In genomic region chr3:100440895-100441294, GRCh38 we compare ENCODE assay signal across 29 cellular contexts. TPM values are rescaled to one million over a fixed set of nuclear protein-coding genes. Genes with fewer than 3 reads are reported as not detected.
DNase-seq lines count a peak whose midpoint lies in the region; ATAC-seq lines count a peak whose summit lies in the region.
"Had no signal": no experiment of that assay in that cellular context is flagged by ENCODE, and none has a peak within 500 bp of the region (broad histone marks: within the 10 kb centered on the region; RNA-seq: fewer than 3 reads in every experiment).

No MANE protein-coding gene starts in this region.

- H3K27ac Mint-ChIP-seq in activated naive CD4-positive, alpha-beta T cell treated with anti-CD3 and anti-CD28 coated beads for 36 hours = no peak overlapping the region
- peak overlapping the region in 1 of 2 donors; percentile 19 for H3K27ac Mint-ChIP-seq in T-cell
- no peak overlapping the region for H3K27ac Mint-ChIP-seq in activated naive CD8-positive, alpha-beta T cell treated with anti-CD3 and anti-CD28 coated beads, Interleukin-2, amount 50 U/mL, for 24 hours
- peak overlapping the region in 1 of 2 donors; percentile 67 for H3K27ac Mint-ChIP-seq in stimulated activated naive CD8-positive, alpha-beta T cell treated with anti-CD3 and anti-CD28 coated beads, Interleukin-15, amount 100 ng/mL, for 72 hours
- H3K27ac Mint-ChIP-seq: dendritic cell treated with granulocyte-macrophage colony-stimulating factor and Interleukin-4, amounts not matched to agents 40 ng/mL and 50 ng/mL, for 4 days; memory B cell; neural progenitor cell had no signal

- POLR2A ChIA-PET in T-cell (lab: Charles Lee) = no interaction called here

- intact Hi-C loops in activated naive CD4-positive, alpha-beta T cell treated with anti-CD3 and anti-CD28 coated beads for 36 hours (cut with micrococcal nuclease) = loop anchor here (2.0 kb wide), 1 partner anchor 40 kb away; the partner anchor contains the start of genes LNP1 and TOMM70

- no peaks in the 10 kb centered on the region for H3K36me3 Mint-ChIP-seq in activated naive CD4-positive, alpha-beta T cell treated with anti-CD3 and anti-CD28 coated beads for 36 hours (ENCODE audit: low read depth)
- H3K36me3 Mint-ChIP-seq in T-cell = no peaks in the 10 kb centered on the region
- H3K36me3 Mint-ChIP-seq in activated naive CD8-positive, alpha-beta T cell treated with anti-CD3 and anti-CD28 coated beads, Interleukin-2, amount 50 U/mL, for 24 hours (ENCODE audit: low read depth) = peaks cover 3% of the 10 kb centered on the region

- H3K4me3 Mint-ChIP-seq in activated naive CD4-positive, alpha-beta T cell treated with anti-CD3 and anti-CD28 coated beads for 36 hours = no peak overlapping the region
- H3K4me3 Mint-ChIP-seq in T-cell = no peak overlapping the region
- peak overlapping the region; percentile 10 for H3K4me3 Mint-ChIP-seq in activated naive CD8-positive, alpha-beta T cell treated with anti-CD3 and anti-CD28 coated beads, Interleukin-2, amount 50 U/mL, for 24 hours
- H3K4me3 Mint-ChIP-seq in stimulated activated naive CD8-positive, alpha-beta T cell treated with anti-CD3 and anti-CD28 coated beads, Interleukin-15, amount 100 ng/mL, for 72 hours = peak overlapping the region; percentile 22 to 26
- H3K4me3 Mint-ChIP-seq: central memory CD8-positive, alpha-beta T cell; dendritic cell treated with granulocyte-macrophage colony-stimulating factor and Interleukin-4, amounts not matched to agents 40 ng/mL and 50 ng/mL, for 4 days; memory B cell; neural progenitor cell had no signal

- peaks cover 8% of the 10 kb centered on the region for H3K4me1 Mint-ChIP-seq in activated naive CD4-positive, alpha-beta T cell treated with anti-CD3 and anti-CD28 coated beads for 36 hours (ENCODE audit: low read depth)
- peaks cover 9% of the 10 kb centered on the region in 3 donors for H3K4me1 Mint-ChIP-seq in T-cell
- peaks cover 8% of the 10 kb centered on the region for H3K4me1 Mint-ChIP-seq in activated naive CD8-positive, alpha-beta T cell treated with anti-CD3 and anti-CD28 coated beads, Interleukin-2, amount 50 U/mL, for 24 hours
- peaks cover 9% of the 10 kb centered on the region for H3K4me1 Mint-ChIP-seq in stimulated activated naive CD8-positive, alpha-beta T cell treated with anti-CD3 and anti-CD28 coated beads, Interleukin-15, amount 100 ng/mL, for 72 hours
- H3K4me1 Mint-ChIP-seq: memory B cell, neural progenitor cell had no signal

- no peaks in the 10 kb centered on the region for H3K27me3 Mint-ChIP-seq in activated naive CD4-positive, alpha-beta T cell treated with anti-CD3 and anti-CD28 coated beads for 36 hours (ENCODE audit: low read depth)
- H3K27me3 Mint-ChIP-seq in T-cell = peaks cover 0 to 4% of the 10 kb centered on the region in 2 donors
- no peaks in the 10 kb centered on the region for H3K27me3 Mint-ChIP-seq in activated naive CD8-positive, alpha-beta T cell treated with anti-CD3 and anti-CD28 coated beads, Interleukin-2, amount 50 U/mL, for 24 hours
- no peaks in the 10 kb centered on the region for H3K27me3 Mint-ChIP-seq in stimulated activated naive CD8-positive, alpha-beta T cell treated with anti-CD3 and anti-CD28 coated beads, Interleukin-15, amount 100 ng/mL, for 72 hours
- H3K27me3 Mint-ChIP-seq: central memory CD8-positive, alpha-beta T cell; dendritic cell treated with granulocyte-macrophage colony-stimulating factor and Interleukin-4, amounts not matched to agents 40 ng/mL and 50 ng/mL, for 4 days; memory B cell had no signal

- CTCF ChIA-PET in activated naive CD4-positive, alpha-beta T cell treated with anti-CD3 and anti-CD28 coated beads for 36 hours (lab: Charles Lee) = interaction anchor here (1.3 kb wide), 1 partner anchor 160 kb away, joined by 3 read pairs; no protein-coding TSS in a partner anchor
- CTCF ChIA-PET in T-cell (lab: Charles Lee) = interaction anchor here in 1 of 2 donors (0.5 kb wide), 1 partner anchor 162 kb away, joined by 3 read pairs; no protein-coding TSS in a partner anchor

- ATAC-seq in T-cell (replicated peaks in 1 of 4) (peak; percentile 57 to 69 (median 68)), HG03565 (IDR thresholded peaks at IDR 0.05; ENCODE audit: unreplicated experiment) (no peak), GM19463 (IDR thresholded peaks at IDR 0.05; ENCODE audit: unreplicated experiment) (no peak)
- ATAC-seq in activated naive CD8-positive, alpha-beta T cell treated with anti-CD3 and anti-CD28 coated beads, Interleukin-2, amount 50 U/mL, for 24 hours = no peak
- ATAC-seq in stimulated activated naive CD8-positive, alpha-beta T cell treated with anti-CD3 and anti-CD28 coated beads, Interleukin-15, amount 100 ng/mL, for 72 hours = peak; percentile 59
- ATAC-seq: A549, left lobe of liver, pancreas, Right ventricle myocardium inferior, SK-N-SH treated with all-trans-retinoic acid at 6 μM for 48 hours had no signal

- H3K9me3 Mint-ChIP-seq in activated naive CD4-positive, alpha-beta T cell treated with anti-CD3 and anti-CD28 coated beads for 36 hours = peaks cover 3% of the 10 kb centered on the region
- H3K9me3 Mint-ChIP-seq in T-cell = no peaks in the 10 kb centered on the region
- H3K9me3 Mint-ChIP-seq in activated naive CD8-positive, alpha-beta T cell treated with anti-CD3 and anti-CD28 coated beads, Interleukin-2, amount 50 U/mL, for 24 hours = no peaks in the 10 kb centered on the region
- H3K9me3 Mint-ChIP-seq in stimulated activated naive CD8-positive, alpha-beta T cell treated with anti-CD3 and anti-CD28 coated beads, Interleukin-15, amount 100 ng/mL, for 72 hours = peaks cover 0 to 5% of the 10 kb centered on the region in 2 donors
- H3K9me3 Mint-ChIP-seq: central memory CD8-positive, alpha-beta T cell; dendritic cell treated with granulocyte-macrophage colony-stimulating factor and Interleukin-4, amounts not matched to agents 40 ng/mL and 50 ng/mL, for 4 days had no signal

- DNase-seq in activated naive CD4-positive, alpha-beta T cell treated with anti-CD3 and anti-CD28 coated beads for 36 hours = peak; percentile 35
- no peak for DNase-seq in activated naive CD4-positive, alpha-beta T cell treated with Interleukin-2 at 50 U/mL for 16 hours
- peak in 7 of 34 experiments; percentile 1 to 24 (median 8) for DNase-seq in T-cell
- peak; percentile 4 for DNase-seq in activated naive CD8-positive, alpha-beta T cell treated with anti-CD3 and anti-CD28 coated beads, Interleukin-2, amount 50 U/mL, for 24 hours
- peak in 1 of 2 donors; percentile 9 for DNase-seq in stimulated activated naive CD8-positive, alpha-beta T cell treated with anti-CD3 and anti-CD28 coated beads, Interleukin-15, amount 100 ng/mL, for 72 hours
- DNase-seq in mucosa of gallbladder (ENCODE audit: low spot score) = no peak
- DNase-seq: AML-193, DMS79, GF-D8, glutamatergic neuron, HCEC 1CT, Kasumi-1, NCI-H1436 treated with DMSO at 0.1 percent for 48 hours, NCI-H2081 treated with DMSO at 0.1 percent for 48 hours, NCI-H226, NCI-H69, pancreas, retina, testis had no signal

RNA-seq across cellular contexts. Expression of gene LNP1, which starts 39.6 kb away (rescaled TPM):
- total RNA-seq in activated naive CD4-positive, alpha-beta T cell treated with anti-CD3 and anti-CD28 coated beads for 36 hours = 1 to 10 TPM; 2.2 to 2.4 TPM
- total RNA-seq in T-cell = 1 to 10 TPM in 4 of 5 donors, under 1 TPM in 1; 0.88 to 1.7 (median 1.4) TPM
- 2.4 TPM for total RNA-seq in mucosa of gallbladder

RNA-seq across cellular contexts. Expression of gene TOMM70, which starts 40.0 kb away (rescaled TPM):
- total RNA-seq in activated naive CD4-positive, alpha-beta T cell treated with anti-CD3 and anti-CD28 coated beads for 36 hours = 10 to 100 TPM; 48.5 to 48.6 TPM
- 10 to 100 TPM; 23.5 to 33.9 (median 33.6) TPM for total RNA-seq in T-cell
- total RNA-seq in mucosa of gallbladder = 31.3 TPM

RNA-seq across cellular contexts. Expression of gene TMEM45A, which starts 51.5 kb away (rescaled TPM):
- under 1 TPM; 0.21 to 0.22 TPM for total RNA-seq in activated naive CD4-positive, alpha-beta T cell treated with anti-CD3 and anti-CD28 coated beads for 36 hours
- total RNA-seq in T-cell (under 1 TPM in 4 of 5 donors, not detected in 1; 0.15 to 0.36 (median 0.18) TPM), mucosa of gallbladder (13.1 TPM)

Comparison
In these comparisons a context has a peak if more than half of its experiments do, and no peak if none do; other contexts are left out.
1. DNase-seq: peak in activated naive CD4-positive, alpha-beta T cell treated with anti-CD3 and anti-CD28 coated beads for 36 hours (single experiment) and activated naive CD8-positive, alpha-beta T cell treated with anti-CD3 and anti-CD28 coated beads, Interleukin-2, amount 50 U/mL, for 24 hours (single experiment); none in activated naive CD4-positive, alpha-beta T cell treated with Interleukin-2 at 50 U/mL for 16 hours (single experiment) and mucosa of gallbladder (single experiment).
2. H3K4me3 Mint-ChIP-seq: peak in activated naive CD8-positive, alpha-beta T cell treated with anti-CD3 and anti-CD28 coated beads, Interleukin-2, amount 50 U/mL, for 24 hours (single experiment) and stimulated activated naive CD8-positive, alpha-beta T cell treated with anti-CD3 and anti-CD28 coated beads, Interleukin-15, amount 100 ng/mL, for 72 hours (2 of 2); none in activated naive CD4-positive, alpha-beta T cell treated with anti-CD3 and anti-CD28 coated beads for 36 hours (single experiment) and T-cell (0 of 3).
3. ATAC-seq: peak in T-cell (4 of 4) and stimulated activated naive CD8-positive, alpha-beta T cell treated with anti-CD3 and anti-CD28 coated beads, Interleukin-15, amount 100 ng/mL, for 72 hours (single experiment); none in activated naive CD8-positive, alpha-beta T cell treated with anti-CD3 and anti-CD28 coated beads, Interleukin-2, amount 50 U/mL, for 24 hours (single experiment), HG03565 (single experiment) and GM19463 (single experiment).
4. RNA of gene TMEM45A, which starts 51.5 kb away (total RNA-seq): 13.1 TPM in mucosa of gallbladder (single experiment); 0.21 to 0.22 TPM in activated naive CD4-positive, alpha-beta T cell treated with anti-CD3 and anti-CD28 coated beads for 36 hours and 0.15 to 0.36 TPM in T-cell; every median in the first group is over 10 times any median in the second.